21 cellular contexts compared by ENCODE assay signal in genomic region chr13:41900918-41901317, GRCh38. TPM values are rescaled to one million over a fixed set of nuclear protein-coding genes. Genes with fewer than 3 reads are reported as not detected.
DNase-seq lines count a peak whose midpoint lies in the region; ATAC-seq lines count a peak whose summit lies in the region.
"Had no signal": no experiment of that assay in that cellular context is flagged by ENCODE, and none has a peak within 500 bp of the region (broad histone marks: within the 10 kb centered on the region; RNA-seq: fewer than 3 reads in every experiment).

No MANE protein-coding gene starts in this region.

- H2BK5ac ChIP-seq in neuronal stem cell (ENCODE audit: low read length): no peak overlapping the region

- H3K14ac ChIP-seq in neuronal stem cell (ENCODE audit: low read length): no peak overlapping the region

- H3K36me3 ChIP-seq in neuronal stem cell (replicated peaks in 1 of 2; ENCODE audit: control insufficient read depth in 2 of 2, insufficient read depth in 2 of 2, low read length in 2 of 2) (peaks cover 0 to 2% of the 10 kb centered on the region in 2 donors), SJCRH30 (no peaks in the 10 kb centered on the region)
- H3K36me3 ChIP-seq: neural progenitor cell, WERI-Rb-1 had no signal

- no peaks in the 10 kb centered on the region for H3K27me3 ChIP-seq in neuronal stem cell (ENCODE audit: control insufficient read depth in 3 of 3, insufficient read depth in 3 of 3, low read depth in 1 of 3, low read length in 3 of 3)
- no peaks in the 10 kb centered on the region for H3K27me3 ChIP-seq in SJCRH30
- H3K27me3 ChIP-seq: dorsolateral prefrontal cortex, neural progenitor cell, spleen had no signal

- no peak overlapping the region for H3K23ac ChIP-seq in neuronal stem cell (ENCODE audit: low read depth, low read length, poor library complexity)

- H2BK120ac ChIP-seq in neuronal stem cell (ENCODE audit: low read depth, low read length): no peak overlapping the region

- no peaks in the 10 kb centered on the region for H3K79me1 ChIP-seq in neuronal stem cell (ENCODE audit: low read depth, low read length)

- H3K9me3 ChIP-seq in neuronal stem cell (replicated peaks in 1 of 2; ENCODE audit: control insufficient read depth in 2 of 2, insufficient read depth in 1 of 2, low read depth in 1 of 2, low read length in 2 of 2): no peaks in the 10 kb centered on the region
- H3K9me3 ChIP-seq in SJCRH30 (replicated peaks): no peaks in the 10 kb centered on the region
- H3K9me3 ChIP-seq: left ventricle myocardium inferior, spleen had no signal

- no peak overlapping the region for H2AFZ ChIP-seq in neuronal stem cell (ENCODE audit: low read length)
- H2AFZ ChIP-seq: neural progenitor cell had no signal

- H4K91ac ChIP-seq in neuronal stem cell (ENCODE audit: low read depth, low read length, poor library complexity): no peak overlapping the region

- peak overlapping the region; percentile 71 for H3K27ac Mint-ChIP-seq in activated T-cell treated with anti-CD3 and anti-CD28 coated beads, Interleukin-2, amount 50 U/mL, for 72 hours
- H3K27ac Mint-ChIP-seq: neural progenitor cell had no signal

- no peak overlapping the region for H3K9ac ChIP-seq in neuronal stem cell (ENCODE audit: low read depth, low read length, poor library complexity)
- H3K9ac ChIP-seq: neural progenitor cell had no signal

- H4K8ac ChIP-seq in neuronal stem cell (ENCODE audit: low read depth, low read length): no peak overlapping the region

- H3K27ac ChIP-seq in neuronal stem cell (replicated peaks; ENCODE audit: low read length): no peak overlapping the region
- H3K27ac ChIP-seq in SJCRH30: no peak overlapping the region
- H3K27ac ChIP-seq: dorsolateral prefrontal cortex, HL-60, left ventricle myocardium inferior, neural progenitor cell, spleen, WERI-Rb-1 had no signal

- no peaks in the 10 kb centered on the region for H3K4me1 ChIP-seq in neuronal stem cell (ENCODE audit: control insufficient read depth in 2 of 2, insufficient read depth in 1 of 2, low read depth in 1 of 2, low read length in 2 of 2)
- no peaks in the 10 kb centered on the region for H3K4me1 ChIP-seq in SJCRH30
- H3K4me1 ChIP-seq: left ventricle myocardium inferior, neural progenitor cell, spleen had no signal

- no peak overlapping the region for H3K4me3 Mint-ChIP-seq in activated T-cell treated with anti-CD3 and anti-CD28 coated beads, Interleukin-2, amount 50 U/mL, for 72 hours
- H3K4me3 Mint-ChIP-seq: neural progenitor cell had no signal

- H3K4me1 Mint-ChIP-seq in activated T-cell treated with anti-CD3 and anti-CD28 coated beads, Interleukin-2, amount 50 U/mL, for 72 hours (ENCODE audit: low read depth): peaks cover 16% of the 10 kb centered on the region
- H3K4me1 Mint-ChIP-seq: neural progenitor cell had no signal

- DNase-seq in stimulated activated CD4-positive, alpha-beta T cell treated with anti-CD3 and anti-CD28 coated beads, Interleukin-15, amount 100 ng/mL, for 24 hours: peak; percentile 30
- no peak for DNase-seq in stimulated activated CD4-positive, alpha-beta T cell treated with anti-CD3 and anti-CD28 coated beads, Interleukin-12 subunit alpha, Interleukin-12 subunit beta, amount 100 ng/mL, for 4 hours
- peak; percentile 36 to 63 for DNase-seq in activated T-cell treated with anti-CD3 and anti-CD28 coated beads, Interleukin-2, amount 50 U/mL, for 72 hours
- DNase-seq in left lobe of liver (ENCODE audit: low spot score): no peak
- no peak for DNase-seq in neuronal stem cell (ENCODE audit: low spot score)
- DNase-seq in iPS-NIHi7 (ENCODE audit: extremely low spot score): no peak
- no peak for DNase-seq in SJCRH30
- DNase-seq: amniotic stem cell, caudate nucleus, DMS79, dorsolateral prefrontal cortex, KBM-7, left ventricle myocardium inferior, NCI-H1092, NCI-H2081 treated with DMSO at 0.1 percent for 48 hours, NCI-H524, SHP77 treated with DMSO at 0.1 percent for 48 hours, spleen, WERI-Rb-1 had no signal

- no peak overlapping the region for H2AK5ac ChIP-seq in neuronal stem cell (ENCODE audit: low read depth, low read length)

- no peaks in the 10 kb centered on the region for H3K27me3 Mint-ChIP-seq in activated T-cell treated with anti-CD3 and anti-CD28 coated beads, Interleukin-2, amount 50 U/mL, for 72 hours (ENCODE audit: low read depth)

- H2BK15ac ChIP-seq in neuronal stem cell (ENCODE audit: low read length): no peak overlapping the region

- no peak overlapping the region for H3K4ac ChIP-seq in neuronal stem cell (ENCODE audit: low read length)

- ATAC-seq in activated T-cell treated with anti-CD3 and anti-CD28 coated beads, Interleukin-2, amount 50 U/mL, for 72 hours (replicated peaks in 1 of 2): peak; percentile 87 to 94
- ATAC-seq in left lobe of liver: peak; percentile 26

- H3K18ac ChIP-seq in neuronal stem cell (ENCODE audit: low read length): no peak overlapping the region

- H3K36me3 Mint-ChIP-seq in activated T-cell treated with anti-CD3 and anti-CD28 coated beads, Interleukin-2, amount 50 U/mL, for 72 hours (ENCODE audit: insufficient read depth in 2 of 2): peaks cover 1 to 6% of the 10 kb centered on the region in 2 donors

- no peak overlapping the region for H3K4me2 ChIP-seq in neuronal stem cell (ENCODE audit: insufficient read depth, low read length, poor library complexity, severe bottlenecking)
- H3K4me2 ChIP-seq: neural progenitor cell had no signal

- H3K9me3 Mint-ChIP-seq in activated T-cell treated with anti-CD3 and anti-CD28 coated beads, Interleukin-2, amount 50 U/mL, for 72 hours: no peaks in the 10 kb centered on the region
- H3K9me3 Mint-ChIP-seq: neural progenitor cell had no signal

- no peak overlapping the region for H2BK12ac ChIP-seq in neuronal stem cell (ENCODE audit: low read length)

- H3K4me3 ChIP-seq in neuronal stem cell (ENCODE audit: low read length in 2 of 2) (no peak overlapping the region), SJCRH30 (no peak overlapping the region)
- H3K4me3 ChIP-seq: dorsolateral prefrontal cortex, left ventricle myocardium inferior, neural progenitor cell, spleen had no signal

RNA-seq across cellular contexts. Expression of gene VWA8, which starts 60.0 kb away (rescaled TPM):
- 10 to 100 TPM; 25.6 to 35.0 TPM for total RNA-seq in activated T-cell treated with anti-CD3 and anti-CD28 coated beads, Interleukin-2, amount 50 U/mL, for 72 hours
- total RNA-seq in left lobe of liver: 24.8 TPM
- polyA plus RNA-seq in neuronal stem cell (2013, experiment 1 of 2): 5.0 TPM
- polyA plus RNA-seq in neuronal stem cell (2013, experiment 2 of 2): 5.3 TPM
- total RNA-seq in SJCRH30 (2014; rRNA removed; shearing (Covaris generic)): 11.8 and 14.8 TPM in 2 replicates

Comparison
In these comparisons a context has a peak if more than half of its experiments do, and no peak if none do; other contexts are left out.
1. DNase-seq: peak in stimulated activated CD4-positive, alpha-beta T cell treated with anti-CD3 and anti-CD28 coated beads, Interleukin-15, amount 100 ng/mL, for 24 hours (single experiment) and activated T-cell treated with anti-CD3 and anti-CD28 coated beads, Interleukin-2, amount 50 U/mL, for 72 hours (2 of 2); none in stimulated activated CD4-positive, alpha-beta T cell treated with anti-CD3 and anti-CD28 coated beads, Interleukin-12 subunit alpha, Interleukin-12 subunit beta, amount 100 ng/mL, for 4 hours (single experiment), left lobe of liver (single experiment), neuronal stem cell (single experiment), iPS-NIHi7 (single experiment) and SJCRH30 (0 of 2).